Comparison of ENCODE assay signal across 2 cellular contexts in genomic region chr5:138705007-138705406, GRCh38.
TF ChIP-seq lines count a peak whose summit lies in the region.

No MANE protein-coding gene starts in this region.

TF ChIP-seq in H1, 55 proteins besides CTCF, POLR2A, EP300 and RAD21:
- TF ChIP-seq JUND (IDR thresholded peaks at IDR 0.05; ENCODE audit: low read length) (no peak), TAF1 (IDR thresholded peaks at IDR 0.05; ENCODE audit: low read depth, low read length) (no peak), SP2 (IDR thresholded peaks at IDR 0.05; ENCODE audit: low read length) (no peak), CEBPB (IDR thresholded peaks at IDR 0.05; ENCODE audit: low read depth, low read length) (no peak), BCL11A (IDR thresholded peaks at IDR 0.05; ENCODE audit: low read depth in 2 of 2, low read length in 2 of 2) (no peak), CREB1 (IDR thresholded peaks at IDR 0.05) (no peak), SAP30 (IDR thresholded peaks at IDR 0.05; ENCODE audit: insufficient read depth, insufficient replicate concordance, low read length) (no peak), EGR1 (IDR thresholded peaks at IDR 0.05; ENCODE audit: borderline replicate concordance, low read depth, low read length) (no peak), SP1 (IDR thresholded peaks at IDR 0.05; ENCODE audit: low read depth, low read length) (no peak), GABPA (IDR thresholded peaks at IDR 0.05; ENCODE audit: borderline replicate concordance, insufficient read depth, low read length) (no peak)

TF ChIP-seq in neural cell, 6 proteins besides CTCF, POLR2A, EP300 and RAD21:
- no peak for TF ChIP-seq SMC3 (conservative IDR thresholded peaks at IDR 0.05; ENCODE audit: poor library complexity)
- TF ChIP-seq TAF1 (IDR thresholded peaks at IDR 0.05; ENCODE audit: low read depth), result no peak
